1 cellular context compared by ENCODE assay signal in the genomic region with DNA sequence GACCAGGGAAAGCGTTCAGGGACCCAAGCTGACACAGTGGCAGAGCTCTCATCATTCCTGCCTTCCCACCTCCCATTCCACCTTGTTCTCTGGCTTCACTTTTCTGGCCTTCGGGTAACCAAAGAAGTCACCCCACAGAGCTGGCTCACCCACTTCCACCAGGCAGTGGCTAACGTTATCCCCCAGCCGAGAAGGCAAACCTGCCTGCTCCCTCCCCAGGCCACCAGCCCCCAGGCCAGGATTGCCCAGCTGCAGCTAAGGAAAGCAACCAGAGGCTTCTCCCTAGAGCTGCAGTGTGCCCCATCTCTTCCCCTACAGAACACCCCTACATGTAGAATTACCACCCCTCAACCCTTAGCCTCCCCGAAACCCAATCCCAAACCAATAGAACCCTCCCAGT.
TF ChIP-seq lines count a peak whose summit lies in the region.

No MANE protein-coding gene starts in this region.

TF ChIP-seq in neural cell, 6 proteins besides CTCF, POLR2A, EP300 and RAD21 (continued from another document):
- TF ChIP-seq REST (IDR thresholded peaks at IDR 0.05; ENCODE audit: borderline replicate concordance) (no peak), POLR2AphosphoS5 (IDR thresholded peaks at IDR 0.05) (no peak), MXI1 (conservative IDR thresholded peaks at IDR 0.05; ENCODE audit: poor library complexity, severe bottlenecking) (no peak), TAF1 (IDR thresholded peaks at IDR 0.05; ENCODE audit: low read depth) (no peak)
